Comparison of ENCODE assay signal across 23 cellular contexts in genomic region chr19:30339624-30340525, GRCh38. TPM values are rescaled to one million over a fixed set of nuclear protein-coding genes. Genes with fewer than 3 reads are reported as not detected.
A peak's percentile ranks its signal among the peaks of the same experiment; 100 is the strongest.
DNase-seq lines count a peak whose midpoint lies in the region; ATAC-seq, FAIRE-seq and TF ChIP-seq lines count a peak whose summit lies in the region.
"Had no signal": no experiment of that assay in that cellular context is flagged by ENCODE, and none has a peak within 500 bp of the region (broad histone marks: within the 10 kb centered on the region; RNA-seq: fewer than 3 reads in every experiment).

No MANE protein-coding gene starts in this region.

- peak in 1 of 10 donors; percentile 29 for DNase-seq in dorsolateral prefrontal cortex
- DNase-seq in naive thymus-derived CD4-positive, alpha-beta T cell, result no peak
- no peak for DNase-seq in substantia nigra (lab: John Stamatoyannopoulos, UW)
- DNase-seq in H54 (ENCODE audit: insufficient read length, low spot score), result no peak
- no peak for DNase-seq in NCI-H2227 (lab: John Stamatoyannopoulos, UW; ENCODE audit: unreplicated experiment)
- DNase-seq: 8988T, AML-193, EL, H9, KBM-7, NCI-H1105 treated with DMSO at 0.1 percent for 48 hours, NCI-H2029 treated with DMSO at 0.1 percent for 48 hours, NCI-H345, NCI-H524 had no signal

- H3K9me3 Mint-ChIP-seq in naive thymus-derived CD4-positive, alpha-beta T cell, result peaks cover 0 to 2% (median 0%) of the 10 kb centered on the region in 11 donors
- H3K9me3 Mint-ChIP-seq: H9 had no signal

- no peak overlapping the region for H3K4me3 ChIP-seq in BLaER1 treated with 17β-estradiol and CSF1 and Interleukin-3, amounts not matched to agents 10 nM and 100 nM
- H3K4me3 ChIP-seq in dorsolateral prefrontal cortex, result no peak overlapping the region
- no peak overlapping the region for H3K4me3 ChIP-seq in naive thymus-derived CD4-positive, alpha-beta T cell (ENCODE audit: low read length)
- H3K4me3 ChIP-seq: SJSA1 had no signal

- intact Hi-C loops in dorsolateral prefrontal cortex (cut with DNase I), result loop anchor here in 1 of 2 donors (5.0 kb wide), 1 partner anchor 38 kb away; no protein-coding TSS in a partner anchor
- intact Hi-C loops in naive thymus-derived CD4-positive, alpha-beta T cell (cut with micrococcal nuclease), result no loop called here

- no peak overlapping the region for H3K9ac ChIP-seq in BLaER1 treated with 17β-estradiol and CSF1 and Interleukin-3, amounts not matched to agents 10 nM and 100 nM

- CTCF ChIA-PET in naive thymus-derived CD4-positive, alpha-beta T cell (lab: Charles Lee), result no interaction called here

- POLR2A ChIA-PET in naive thymus-derived CD4-positive, alpha-beta T cell (lab: Charles Lee), result no interaction called here

- no peaks in the 10 kb centered on the region for H3K9me3 ChIP-seq in BLaER1 treated with 17β-estradiol and CSF1 and Interleukin-3, amounts not matched to agents 10 nM and 100 nM (replicated peaks in 1 of 11)
- no peaks in the 10 kb centered on the region for H3K9me3 ChIP-seq in naive thymus-derived CD4-positive, alpha-beta T cell (ENCODE audit: control insufficient read depth in 2 of 3, low read length in 3 of 3)
- H3K9me3 ChIP-seq: SJSA1 had no signal

- H3K27me3 ChIP-seq in BLaER1 treated with 17β-estradiol and CSF1 and Interleukin-3, amounts not matched to agents 10 nM and 100 nM, result no peaks in the 10 kb centered on the region
- H3K27me3 ChIP-seq in dorsolateral prefrontal cortex, result peaks cover 0 to 1% (median 0%) of the 10 kb centered on the region in 45 donors
- no peaks in the 10 kb centered on the region for H3K27me3 ChIP-seq in naive thymus-derived CD4-positive, alpha-beta T cell (ENCODE audit: control insufficient read depth in 2 of 2, insufficient read depth in 2 of 2, low read length in 2 of 2)
- H3K27me3 ChIP-seq: SJSA1 had no signal

- peak; percentile 12 for ATAC-seq in naive thymus-derived CD4-positive, alpha-beta T cell
- ATAC-seq in GM21717 (IDR thresholded peaks at IDR 0.05; ENCODE audit: unreplicated experiment), result no peak
- no peak for ATAC-seq in HG02588 (IDR thresholded peaks at IDR 0.05; ENCODE audit: unreplicated experiment)

- H3K27ac Mint-ChIP-seq in naive thymus-derived CD4-positive, alpha-beta T cell, result no peak overlapping the region
- H3K27ac Mint-ChIP-seq: CD14-positive monocyte, H9 had no signal

- H3K4me1 ChIP-seq in BLaER1 treated with 17β-estradiol and CSF1 and Interleukin-3, amounts not matched to agents 10 nM and 100 nM, result peaks cover 0 to 17% (median 14%) of the 10 kb centered on the region in 10 experiments; a peak in 13 of 20 replicates
- H3K4me1 ChIP-seq in naive thymus-derived CD4-positive, alpha-beta T cell (ENCODE audit: control insufficient read depth in 2 of 2, insufficient read depth in 2 of 2, low read length in 2 of 2), result no peaks in the 10 kb centered on the region

- no peak for FAIRE-seq in H54 (lab: Jason Lieb, UNC)
- FAIRE-seq: D721Med, RCC 7860 had no signal

- no peaks in the 10 kb centered on the region for H3K36me3 ChIP-seq in BLaER1 treated with 17β-estradiol and CSF1 and Interleukin-3, amounts not matched to agents 10 nM and 100 nM
- no peaks in the 10 kb centered on the region for H3K36me3 ChIP-seq in naive thymus-derived CD4-positive, alpha-beta T cell (ENCODE audit: control insufficient read depth in 2 of 3, insufficient read depth in 3 of 3, low read length in 3 of 3)
- H3K36me3 ChIP-seq: SJSA1 had no signal

- H3K36me3 Mint-ChIP-seq in naive thymus-derived CD4-positive, alpha-beta T cell, result no peaks in the 10 kb centered on the region
- H3K36me3 Mint-ChIP-seq: CD14-positive monocyte had no signal

- H3K4me2 ChIP-seq in BLaER1 treated with 17β-estradiol and CSF1 and Interleukin-3, amounts not matched to agents 10 nM and 100 nM, result peak overlapping the region in 7 of 11 experiments; percentile 36 to 69 (median 50); a peak in 9 of 22 replicates

- TF ChIP-seq POLR2A in H54 (IDR thresholded peaks at IDR 0.05; ENCODE audit: low read depth, low read length), result no peak

- H3K4me1 Mint-ChIP-seq in naive thymus-derived CD4-positive, alpha-beta T cell, result no peaks in the 10 kb centered on the region
- H3K4me1 Mint-ChIP-seq: CD14-positive monocyte, H9 had no signal

- TF ChIP-seq CTCF in dorsolateral prefrontal cortex (IDR thresholded peaks at IDR 0.05 in 54 of 56, conservative IDR thresholded peaks at IDR 0.05 in 2 of 56; ENCODE audit: low read depth in 1 of 56, partially characterized antibody in 56 of 56), result no peak

- no peaks in the 10 kb centered on the region for H3K27me3 Mint-ChIP-seq in naive thymus-derived CD4-positive, alpha-beta T cell

- H3K27ac ChIP-seq in BLaER1 treated with 17β-estradiol and CSF1 and Interleukin-3, amounts not matched to agents 10 nM and 100 nM, result no peak overlapping the region
- H3K27ac ChIP-seq in dorsolateral prefrontal cortex (peak overlapping the region in 47 of 59 donors; percentile 6 to 84 (median 57)), substantia nigra (ENCODE audit: low read depth, low read length, poor library complexity, severe bottlenecking) (peak overlapping the region; percentile 62)
- no peak overlapping the region for H3K27ac ChIP-seq in naive thymus-derived CD4-positive, alpha-beta T cell (ENCODE audit: low read depth, low read length)

- no peaks in the 10 kb centered on the region for H4K20me1 ChIP-seq in BLaER1 treated with 17β-estradiol and CSF1 and Interleukin-3, amounts not matched to agents 10 nM and 100 nM

- no peak overlapping the region for H3K4me3 Mint-ChIP-seq in naive thymus-derived CD4-positive, alpha-beta T cell
- H3K4me3 Mint-ChIP-seq: CD14-positive monocyte, H9 had no signal

RNA-seq across cellular contexts. Expression of gene ZNF536, which starts 32.3 kb away (rescaled TPM):
- total RNA-seq in dorsolateral prefrontal cortex, result 100 to 1,000 TPM in 7 of 120 experiments, 10 to 100 TPM in 113; 15.6 to 171 (median 49.0) TPM
- total RNA-seq in naive thymus-derived CD4-positive, alpha-beta T cell, result not detected
- polyA plus RNA-seq in naive thymus-derived CD4-positive, alpha-beta T cell, result not detected
- total RNA-seq: H9, HT1080 had no signal
- polyA plus RNA-seq: AG04450, CD14-positive monocyte had no signal

Comparison
In these comparisons a context has a peak if more than half of its experiments do, and no peak if none do; other contexts are left out.
1. H3K27ac ChIP-seq: peak in dorsolateral prefrontal cortex (47 of 59) and substantia nigra (single experiment); none in BLaER1 treated with 17β-estradiol and CSF1 and Interleukin-3, amounts not matched to agents 10 nM and 100 nM (0 of 11) and naive thymus-derived CD4-positive, alpha-beta T cell (single experiment).
2. RNA of gene ZNF536, which starts 32.3 kb away (total RNA-seq): 15.6 to 171 TPM in dorsolateral prefrontal cortex; not detected in naive thymus-derived CD4-positive, alpha-beta T cell; every median in the first group is over 10 times any median in the second.